In the genomic region with DNA sequence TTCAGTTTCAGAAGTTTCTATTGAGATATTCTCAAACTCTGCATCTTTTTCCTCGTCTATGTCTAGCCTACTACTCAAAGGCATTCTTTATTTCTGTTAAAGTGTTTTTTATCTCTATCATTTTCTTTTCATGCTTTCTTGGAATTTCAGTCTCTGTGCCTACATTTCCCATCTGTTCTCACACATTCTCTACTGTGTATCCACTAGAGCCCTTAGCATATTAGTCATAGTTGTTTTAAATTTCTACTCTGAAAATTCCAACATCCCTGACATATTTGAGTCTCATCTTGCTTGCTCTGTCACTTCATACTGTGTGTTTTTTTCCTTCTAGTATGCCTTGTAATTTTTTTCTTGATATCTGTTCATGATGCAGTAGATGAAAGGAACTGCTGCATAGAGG, we compare ENCODE assay signal across 16 cellular contexts.
DNase-seq lines count a peak whose midpoint lies in the region; ATAC-seq and TF ChIP-seq lines count a peak whose summit lies in the region.
"Had no signal": no experiment of that assay in that cellular context is flagged by ENCODE, and none has a peak within 500 bp of the region (broad histone marks: within the 10 kb centered on the region; RNA-seq: fewer than 3 reads in every experiment).

No MANE protein-coding gene starts in this region.

- no peaks in the 10 kb centered on the region for H3K27me3 ChIP-seq in CD4-positive, alpha-beta T cell (ENCODE audit: control insufficient read depth, insufficient read depth, low read length)

- intact Hi-C loops in CD4-positive, alpha-beta T cell (cut with DNase I, micrococcal nuclease), result no loop called here
- intact Hi-C loops in activated CD4-positive, alpha-beta memory T cell treated with anti-CD3 and anti-CD28 coated beads for 36 hours (cut with micrococcal nuclease), result no loop called here

- TF ChIP-seq CTCF in CD4-positive, alpha-beta T cell (IDR thresholded peaks at IDR 0.05), result no peak

- no peak overlapping the region for H3K4me3 Mint-ChIP-seq in stimulated activated naive B cell treated with anti-CD40 and anti-IgM and Interleukin-4, amounts not matched to agents 10 μg/mL and 1 μg/mL and 100 μg/mL, for 72 hours
- no peak overlapping the region for H3K4me3 Mint-ChIP-seq in CD4-positive, alpha-beta T cell
- no peak overlapping the region for H3K4me3 Mint-ChIP-seq in activated CD4-positive, alpha-beta memory T cell treated with anti-CD3 and anti-CD28 coated beads for 36 hours
- H3K4me3 Mint-ChIP-seq: central memory CD8-positive, alpha-beta T cell; immature natural killer cell had no signal

- DNase-seq in HCEC 1CT (peak; percentile 82), astrocyte of the hippocampus (ENCODE audit: low read depth, low spot score) (peak; percentile 27), glomerular visceral epithelial cell (ENCODE audit: extremely low spot score) (peak; percentile 52), Ammon's horn (ENCODE audit: low spot score) (no peak), foreskin melanocyte (no peak)
- no peak for DNase-seq in stimulated activated naive B cell treated with anti-CD40 and anti-IgM and Interleukin-4, amounts not matched to agents 10 μg/mL and 1 μg/mL and 100 μg/mL, for 72 hours
- no peak for DNase-seq in CD4-positive, alpha-beta T cell
- DNase-seq in activated CD4-positive, alpha-beta memory T cell treated with anti-CD3 and anti-CD28 coated beads for 36 hours, result no peak
- DNase-seq: activated CD8-positive, alpha-beta memory T cell treated with anti-CD3 and anti-CD28 coated beads for 24 hours; immature natural killer cell; NCI-H187; NCI-H69; SIG-M5; stimulated activated CD4-positive, alpha-beta T cell treated with anti-CD3 and anti-CD28 coated beads, Interleukin-4, amount 100 ng/mL, for 4 hours; stimulated activated naive CD4-positive, alpha-beta T cell had no signal

- peak overlapping the region; percentile 33 for H3K27ac Mint-ChIP-seq in stimulated activated naive B cell treated with anti-CD40 and anti-IgM and Interleukin-4, amounts not matched to agents 10 μg/mL and 1 μg/mL and 100 μg/mL, for 72 hours
- no peak overlapping the region for H3K27ac Mint-ChIP-seq in CD4-positive, alpha-beta T cell
- H3K27ac Mint-ChIP-seq in activated CD4-positive, alpha-beta memory T cell treated with anti-CD3 and anti-CD28 coated beads for 36 hours, result no peak overlapping the region
- H3K27ac Mint-ChIP-seq: immature natural killer cell had no signal

- H3K27me3 Mint-ChIP-seq in stimulated activated naive B cell treated with anti-CD40 and anti-IgM and Interleukin-4, amounts not matched to agents 10 μg/mL and 1 μg/mL and 100 μg/mL, for 72 hours, result peaks cover 0 to 6% of the 10 kb centered on the region in 2 donors
- H3K27me3 Mint-ChIP-seq in CD4-positive, alpha-beta T cell, result peaks cover 4% of the 10 kb centered on the region
- H3K27me3 Mint-ChIP-seq in activated CD4-positive, alpha-beta memory T cell treated with anti-CD3 and anti-CD28 coated beads for 36 hours, result peaks cover 3% of the 10 kb centered on the region

- H3K36me3 Mint-ChIP-seq in stimulated activated naive B cell treated with anti-CD40 and anti-IgM and Interleukin-4, amounts not matched to agents 10 μg/mL and 1 μg/mL and 100 μg/mL, for 72 hours, result peaks cover 5 to 6% of the 10 kb centered on the region in 2 donors
- H3K36me3 Mint-ChIP-seq in CD4-positive, alpha-beta T cell (ENCODE audit: low read depth), result no peaks in the 10 kb centered on the region
- peaks cover 10% of the 10 kb centered on the region for H3K36me3 Mint-ChIP-seq in activated CD4-positive, alpha-beta memory T cell treated with anti-CD3 and anti-CD28 coated beads for 36 hours

- H3K9me3 ChIP-seq in CD4-positive, alpha-beta T cell (ENCODE audit: control insufficient read depth, low read length), result peaks cover 14% of the 10 kb centered on the region

- POLR2A ChIA-PET in CD4-positive, alpha-beta T cell (lab: Charles Lee), result no interaction called here
- POLR2A ChIA-PET in activated CD4-positive, alpha-beta memory T cell treated with anti-CD3 and anti-CD28 coated beads for 36 hours (lab: Charles Lee), result interaction anchor here (1.0 kb wide), 1 partner anchor 55 kb away, joined by 3 read pairs; no protein-coding TSS in a partner anchor

- no peak for ATAC-seq in stimulated activated naive B cell treated with anti-CD40 and anti-IgM and Interleukin-4, amounts not matched to agents 10 μg/mL and 1 μg/mL and 100 μg/mL, for 72 hours (replicated peaks)
- ATAC-seq in CD4-positive, alpha-beta T cell (ENCODE audit: poor library complexity), result no peak

- peaks cover 11 to 31% of the 10 kb centered on the region in 2 donors for H3K4me1 Mint-ChIP-seq in stimulated activated naive B cell treated with anti-CD40 and anti-IgM and Interleukin-4, amounts not matched to agents 10 μg/mL and 1 μg/mL and 100 μg/mL, for 72 hours
- H3K4me1 Mint-ChIP-seq in CD4-positive, alpha-beta T cell (ENCODE audit: low read depth), result no peaks in the 10 kb centered on the region
- H3K4me1 Mint-ChIP-seq in activated CD4-positive, alpha-beta memory T cell treated with anti-CD3 and anti-CD28 coated beads for 36 hours (ENCODE audit: low read depth), result no peaks in the 10 kb centered on the region
- H3K4me1 Mint-ChIP-seq: central memory CD8-positive, alpha-beta T cell; immature natural killer cell had no signal

- CTCF ChIA-PET in CD4-positive, alpha-beta T cell (lab: Charles Lee), result no interaction called here
- CTCF ChIA-PET in activated CD4-positive, alpha-beta memory T cell treated with anti-CD3 and anti-CD28 coated beads for 36 hours (lab: Charles Lee), result no interaction called here

- no peak overlapping the region for H3K27ac ChIP-seq in CD4-positive, alpha-beta T cell (ENCODE audit: low read depth, low read length)

- H3K9me3 Mint-ChIP-seq in stimulated activated naive B cell treated with anti-CD40 and anti-IgM and Interleukin-4, amounts not matched to agents 10 μg/mL and 1 μg/mL and 100 μg/mL, for 72 hours, result peaks cover 7% of the 10 kb centered on the region in 2 donors
- peaks cover 31% of the 10 kb centered on the region for H3K9me3 Mint-ChIP-seq in CD4-positive, alpha-beta T cell
- peaks cover 30% of the 10 kb centered on the region for H3K9me3 Mint-ChIP-seq in activated CD4-positive, alpha-beta memory T cell treated with anti-CD3 and anti-CD28 coated beads for 36 hours

Comparison
In these comparisons a context has a peak if more than half of its experiments do, and no peak if none do; other contexts are left out.
1. DNase-seq: peak in HCEC 1CT (single experiment), astrocyte of the hippocampus (single experiment) and glomerular visceral epithelial cell (single experiment); none in stimulated activated naive B cell treated with anti-CD40 and anti-IgM and Interleukin-4, amounts not matched to agents 10 μg/mL and 1 μg/mL and 100 μg/mL, for 72 hours (single experiment), CD4-positive, alpha-beta T cell (0 of 10), activated CD4-positive, alpha-beta memory T cell treated with anti-CD3 and anti-CD28 coated beads for 36 hours (single experiment), Ammon's horn (single experiment) and foreskin melanocyte (single experiment).